ENCODE assay signal across 17 cellular contexts in the genomic region with DNA sequence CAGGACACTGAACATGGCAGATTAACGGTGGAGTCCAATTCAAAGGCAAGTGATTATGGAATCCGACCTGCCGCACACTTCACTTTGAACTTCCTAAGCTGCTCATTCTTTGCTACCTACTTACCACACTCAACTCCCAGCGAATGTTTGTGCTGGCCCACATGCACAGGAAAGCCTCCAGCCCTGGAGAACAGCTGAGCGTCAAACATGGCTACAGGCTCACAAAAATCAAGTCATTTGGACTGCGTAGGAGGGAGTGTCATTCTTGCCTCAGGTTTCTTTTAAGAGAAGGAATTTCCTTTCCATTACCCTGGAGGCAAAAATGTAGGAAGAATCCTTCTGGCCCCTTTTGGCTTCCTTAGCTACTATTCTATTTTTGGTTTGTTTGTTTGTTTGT. TPM values are rescaled to one million over a fixed set of nuclear protein-coding genes. Genes with fewer than 3 reads are reported as not detected.
A peak's percentile ranks its signal among the peaks of the same experiment; 100 is the strongest.
DNase-seq lines count a peak whose midpoint lies in the region; ATAC-seq and TF ChIP-seq lines count a peak whose summit lies in the region.
"Had no signal": no experiment of that assay in that cellular context is flagged by ENCODE, and none has a peak within 500 bp of the region (broad histone marks: within the 10 kb centered on the region; RNA-seq: fewer than 3 reads in every experiment).

No MANE protein-coding gene starts in this region.

- DNase-seq in NCI-H2227 (lab: John Stamatoyannopoulos, UW; ENCODE audit: unreplicated experiment) (peak; percentile 6), NCI-H2227 treated with DMSO at 0.1 percent for 48 hours (lab: John Stamatoyannopoulos, UW) (no peak), dorsolateral prefrontal cortex (no peak), osteoblast (ENCODE audit: insufficient read length, low spot score, missing footprints) (no peak), NCI-H524 treated with DMSO at 0.1 percent for 48 hours (lab: John Stamatoyannopoulos, UW) (no peak)
- no peak for DNase-seq in CD8-positive, alpha-beta memory T cell
- DNase-seq: C1 segment of cervical spinal cord; CD4-positive, alpha-beta memory T cell; DMS79 treated with DMSO at 0.1 percent for 48 hours; GDM1 had no signal

- H3K36me3 Mint-ChIP-seq in CD8-positive, alpha-beta memory T cell, result peaks cover 0 to 2% (median 0%) of the 10 kb centered on the region in 3 donors
- H3K36me3 Mint-ChIP-seq: CD14-positive monocyte; CD4-positive, alpha-beta memory T cell; CD4-positive, CD25-positive, alpha-beta regulatory T cell had no signal

- peaks cover 2 to 12% (median 9%) of the 10 kb centered on the region in 5 donors for H3K9me3 Mint-ChIP-seq in CD8-positive, alpha-beta memory T cell

- H3K36me3 ChIP-seq in osteoblast (ENCODE audit: insufficient read depth, low read length), result no peaks in the 10 kb centered on the region
- no peaks in the 10 kb centered on the region for H3K36me3 ChIP-seq in CD8-positive, alpha-beta memory T cell (ENCODE audit: insufficient read depth, low read length)
- H3K36me3 ChIP-seq: BE2C, BLaER1 had no signal

- no peak overlapping the region for H3K4me3 ChIP-seq in dorsolateral prefrontal cortex
- H3K4me3 ChIP-seq in osteoblast (ENCODE audit: insufficient read depth, low read length), result no peak overlapping the region
- H3K4me3 ChIP-seq in CD8-positive, alpha-beta memory T cell (ENCODE audit: low read length), result no peak overlapping the region
- H3K4me3 ChIP-seq: BLaER1, GM12878 had no signal

- POLR2A ChIA-PET in CD8-positive, alpha-beta memory T cell (lab: Charles Lee), result no interaction called here

- no peaks in the 10 kb centered on the region for H3K9me3 ChIP-seq in osteoblast (ENCODE audit: low read depth, low read length)
- H3K9me3 ChIP-seq in CD8-positive, alpha-beta memory T cell (ENCODE audit: low read length), result no peaks in the 10 kb centered on the region
- H3K9me3 ChIP-seq: BE2C had no signal

- H3K27me3 ChIP-seq in dorsolateral prefrontal cortex (no peaks in the 10 kb centered on the region), osteoblast (ENCODE audit: insufficient read depth, low read length) (no peaks in the 10 kb centered on the region)
- H3K27me3 ChIP-seq in CD8-positive, alpha-beta memory T cell (ENCODE audit: insufficient read depth, low read length, poor library complexity, severe bottlenecking), result no peaks in the 10 kb centered on the region
- H3K27me3 ChIP-seq: BLaER1 had no signal

- H3K27me3 Mint-ChIP-seq in CD8-positive, alpha-beta memory T cell, result peaks cover 10 to 52% of the 10 kb centered on the region in 2 donors

- H3K4me3 Mint-ChIP-seq in CD8-positive, alpha-beta memory T cell, result no peak overlapping the region
- H3K4me3 Mint-ChIP-seq: CD14-positive monocyte; CD4-positive, alpha-beta memory T cell; CD4-positive, CD25-positive, alpha-beta regulatory T cell had no signal

- intact Hi-C loops in dorsolateral prefrontal cortex (cut with DNase I), result no loop called here

- H3K27ac ChIP-seq in dorsolateral prefrontal cortex, result peak overlapping the region in 35 of 59 donors; percentile 1 to 73 (median 37)
- peak overlapping the region; percentile 7 for H3K27ac ChIP-seq in osteoblast (ENCODE audit: low read depth, low read length)
- H3K27ac ChIP-seq in CD8-positive, alpha-beta memory T cell (ENCODE audit: low read depth, low read length), result no peak overlapping the region
- H3K27ac ChIP-seq: BLaER1 had no signal

- TF ChIP-seq CTCF in dorsolateral prefrontal cortex (IDR thresholded peaks at IDR 0.05 in 54 of 56, conservative IDR thresholded peaks at IDR 0.05 in 2 of 56; ENCODE audit: low read depth in 1 of 56, partially characterized antibody in 56 of 56), result no peak
- no peak for TF ChIP-seq CTCF in osteoblast (IDR thresholded peaks at IDR 0.05; ENCODE audit: extremely low read depth, low read depth, low read length)

- peaks cover 17% of the 10 kb centered on the region for H3K4me1 ChIP-seq in osteoblast (ENCODE audit: insufficient read depth, low read length)
- no peaks in the 10 kb centered on the region for H3K4me1 ChIP-seq in CD8-positive, alpha-beta memory T cell (ENCODE audit: insufficient read depth, low read length)
- H3K4me1 ChIP-seq: BE2C, BLaER1, Caco-2 had no signal

- CTCF ChIA-PET in CD8-positive, alpha-beta memory T cell (lab: Charles Lee), result interaction anchor here (1.1 kb wide), 1 partner anchor 9 kb away, joined by 4 read pairs; no protein-coding TSS in a partner anchor

- H2AFZ ChIP-seq in osteoblast (ENCODE audit: low read length), result peak overlapping the region; percentile 63

- H3K27ac Mint-ChIP-seq in CD8-positive, alpha-beta memory T cell, result no peak overlapping the region
- H3K27ac Mint-ChIP-seq: CD14-positive monocyte; CD4-positive, alpha-beta memory T cell; CD4-positive, CD25-positive, alpha-beta regulatory T cell had no signal

- no peaks in the 10 kb centered on the region for H3K79me2 ChIP-seq in osteoblast (ENCODE audit: insufficient read depth, low read length)

- no peak overlapping the region for H3K4me2 ChIP-seq in osteoblast (ENCODE audit: insufficient read depth, low read length)
- H3K4me2 ChIP-seq: BLaER1 had no signal

- no peak for ATAC-seq in GM18498 (IDR thresholded peaks at IDR 0.05; ENCODE audit: unreplicated experiment)

- H3K4me1 Mint-ChIP-seq in CD8-positive, alpha-beta memory T cell, result no peaks in the 10 kb centered on the region
- H3K4me1 Mint-ChIP-seq: CD14-positive monocyte; CD4-positive, alpha-beta memory T cell; CD4-positive, CD25-positive, alpha-beta regulatory T cell had no signal

- H4K20me1 ChIP-seq in osteoblast (ENCODE audit: insufficient read depth, low read length), result no peaks in the 10 kb centered on the region
- H4K20me1 ChIP-seq: BLaER1 had no signal

RNA-seq across cellular contexts. Expression of gene IPO5, which starts 41.3 kb away (rescaled TPM):
- total RNA-seq in dorsolateral prefrontal cortex (100 to 1,000 TPM; 104 to 200 (median 141) TPM), osteoblast (316 and 317 TPM in 2 replicates)
- total RNA-seq in CD8-positive, alpha-beta memory T cell, result 100 to 1,000 TPM; 225 to 239 TPM
- 38.2 TPM for polyA plus RNA-seq in CD8-positive, alpha-beta memory T cell
